10 cellular contexts compared by ENCODE assay signal in genomic region chr20:38842017-38842416, GRCh38. TPM values are rescaled to one million over a fixed set of nuclear protein-coding genes. Genes with fewer than 3 reads are reported as not detected.
DNase-seq lines count a peak whose midpoint lies in the region; ATAC-seq and TF ChIP-seq lines count a peak whose summit lies in the region.
"Had no signal": no experiment of that assay in that cellular context is flagged by ENCODE, and none has a peak within 500 bp of the region (broad histone marks: within the 10 kb centered on the region; RNA-seq: fewer than 3 reads in every experiment).

No MANE protein-coding gene starts in this region.

- no peaks in the 10 kb centered on the region for H4K20me1 ChIP-seq in smooth muscle cell (ENCODE audit: low read depth)

- intact Hi-C loops in transverse colon (cut with DNase I; ENCODE audit: low total_unique reads), result no loop called here

- no peaks in the 10 kb centered on the region for H3K79me2 ChIP-seq in smooth muscle cell (ENCODE audit: low read depth)

- no peaks in the 10 kb centered on the region for H3K27me3 Mint-ChIP-seq in activated T-cell treated with anti-CD3 and anti-CD28 coated beads, Interleukin-2, amount 50 U/mL, for 72 hours (ENCODE audit: low read depth)
- no peaks in the 10 kb centered on the region for H3K27me3 Mint-ChIP-seq in T-cell

- POLR2A ChIA-PET in T-cell (lab: Charles Lee), result interaction anchor here (0.5 to 4.6 kb wide), 12 partner anchors 7 to 110 kb away, joined by 3 to 79 read pairs (median 6); partner anchors contain the start of gene PPP1R16B (in 1 of the 2)

- WGBS in transverse colon (ENCODE audit: low coverage in 1 of 2), 2 donors, result 44 to 63% methylated on average over 1 of the region's 1 CpG
- WGBS in upper lobe of left lung, 2 donors, result 8 to 41% methylated on average over 1 of the region's 1 CpG
- WGBS in smooth muscle cell (ENCODE audit: low lambda C conversion rate), result 89% methylated on average over 1 of the region's 1 CpG

- no peak for DNase-seq in activated T-cell treated with anti-CD3 and anti-CD28 coated beads, Interleukin-2, amount 50 U/mL, for 72 hours
- no peak for DNase-seq in activated T-cell treated with anti-CD3 and anti-CD28 coated beads, Interleukin-2, amount 50 U/mL, for 1 hour
- DNase-seq in T-cell (no peak), transverse colon (no peak), DMS53 treated with DMSO at 0.1 percent for 48 hours (lab: John Stamatoyannopoulos, UW; ENCODE audit: unreplicated experiment) (no peak), upper lobe of left lung (no peak), smooth muscle cell (lab: John Stamatoyannopoulos, UW; ENCODE audit: unreplicated experiment) (no peak)
- DNase-seq: NCI-H526 had no signal

- TF ChIP-seq EP300 in transverse colon (IDR thresholded peaks at IDR 0.05; ENCODE audit: low read depth) (no peak), upper lobe of left lung (IDR thresholded peaks at IDR 0.05) (no peak)

- in situ Hi-C loops in transverse colon (cut with MboI; ENCODE audit: low pct_ligation_motif_present in 1 of 4, low pct_unique_long_range_greater_than_20kb in 1 of 4, low sequenced_read_pairs in 3 of 4), result no loop called here

- TF ChIP-seq CTCF in transverse colon (IDR thresholded peaks at IDR 0.05) (no peak), upper lobe of left lung (IDR thresholded peaks at IDR 0.05) (no peak), smooth muscle cell (IDR thresholded peaks at IDR 0.05; ENCODE audit: borderline replicate concordance, insufficient read depth, poor library complexity, severe bottlenecking) (no peak)

- H3K4me3 ChIP-seq in transverse colon, result no peak overlapping the region
- no peak overlapping the region for H3K4me3 ChIP-seq in upper lobe of left lung
- H3K4me3 ChIP-seq in smooth muscle cell, result no peak overlapping the region

- H3K27me3 ChIP-seq in transverse colon (no peaks in the 10 kb centered on the region), upper lobe of left lung (no peaks in the 10 kb centered on the region), smooth muscle cell (ENCODE audit: low read depth) (peaks cover 9% of the 10 kb centered on the region)

- peaks cover 11 to 33% of the 10 kb centered on the region in 2 donors for H3K36me3 Mint-ChIP-seq in activated T-cell treated with anti-CD3 and anti-CD28 coated beads, Interleukin-2, amount 50 U/mL, for 72 hours (ENCODE audit: insufficient read depth in 2 of 2)
- peaks cover 50% of the 10 kb centered on the region for H3K36me3 Mint-ChIP-seq in T-cell

- H3K27ac ChIP-seq in transverse colon (peak overlapping the region; percentile 4 to 63 (median 46)), upper lobe of left lung (peak overlapping the region in 1 of 4 donors; percentile 20), smooth muscle cell (ENCODE audit: low read depth) (no peak overlapping the region)

- TF ChIP-seq POLR2A in transverse colon (IDR thresholded peaks at IDR 0.05), result no peak
- TF ChIP-seq POLR2A in upper lobe of left lung (IDR thresholded peaks at IDR 0.05), result no peak

- peaks cover 0 to 1% of the 10 kb centered on the region in 2 donors for H3K9me3 Mint-ChIP-seq in activated T-cell treated with anti-CD3 and anti-CD28 coated beads, Interleukin-2, amount 50 U/mL, for 72 hours
- H3K9me3 Mint-ChIP-seq in T-cell, result no peaks in the 10 kb centered on the region

- no peak overlapping the region for H3K9ac ChIP-seq in smooth muscle cell (ENCODE audit: low read depth)

- peaks cover 92% of the 10 kb centered on the region for H3K4me1 Mint-ChIP-seq in activated T-cell treated with anti-CD3 and anti-CD28 coated beads, Interleukin-2, amount 50 U/mL, for 72 hours (ENCODE audit: low read depth)
- H3K4me1 Mint-ChIP-seq in T-cell, result peaks cover 69 to 82% (median 77%) of the 10 kb centered on the region in 3 donors

- no peak overlapping the region for H3K4me2 ChIP-seq in smooth muscle cell

- no peak overlapping the region for H2AFZ ChIP-seq in smooth muscle cell (ENCODE audit: low read depth)

- ATAC-seq in activated T-cell treated with anti-CD3 and anti-CD28 coated beads, Interleukin-2, amount 50 U/mL, for 72 hours (replicated peaks in 1 of 2), result peak; percentile 23 to 27
- ATAC-seq in HG02884 (IDR thresholded peaks at IDR 0.05; ENCODE audit: unreplicated experiment), result peak; percentile 36
- ATAC-seq in T-cell (replicated peaks in 1 of 4), result peak in 2 of 4 experiments; percentile 30 to 44
- no peak for ATAC-seq in upper lobe of left lung (ENCODE audit: low FRiP score in 2 of 2)

- CTCF ChIA-PET in T-cell (lab: Charles Lee), result interaction anchor here (0.6 to 4.6 kb wide), 9 partner anchors 15 to 370 kb away, joined by 3 to 41 read pairs (median 5); partner anchors contain the start of genes PPP1R16B (in 1 of the 2) and RALGAPB (in 1 of the 2)

- no peaks in the 10 kb centered on the region for H3K4me1 ChIP-seq in transverse colon
- H3K4me1 ChIP-seq in upper lobe of left lung, result peaks cover 0 to 10% (median 0%) of the 10 kb centered on the region in 4 donors
- H3K4me1 ChIP-seq in smooth muscle cell (ENCODE audit: low read depth), result no peaks in the 10 kb centered on the region

- H3K4me3 Mint-ChIP-seq in activated T-cell treated with anti-CD3 and anti-CD28 coated beads, Interleukin-2, amount 50 U/mL, for 72 hours, result peak overlapping the region; percentile 73 to 75
- H3K4me3 Mint-ChIP-seq in T-cell, result peak overlapping the region; percentile 15 to 59 (median 56)

- H3K9me3 ChIP-seq in transverse colon, result no peaks in the 10 kb centered on the region
- H3K9me3 ChIP-seq in upper lobe of left lung, result no peaks in the 10 kb centered on the region
- H3K9me3 ChIP-seq in smooth muscle cell (replicated peaks; ENCODE audit: low read depth), result no peaks in the 10 kb centered on the region

- H3F3A ChIP-seq in smooth muscle cell (ENCODE audit: low read depth), result no peaks in the 10 kb centered on the region

- peak overlapping the region; percentile 95 for H3K27ac Mint-ChIP-seq in activated T-cell treated with anti-CD3 and anti-CD28 coated beads, Interleukin-2, amount 50 U/mL, for 72 hours
- peak overlapping the region; percentile 92 to 96 for H3K27ac Mint-ChIP-seq in T-cell

- H3K36me3 ChIP-seq in transverse colon, result no peaks in the 10 kb centered on the region
- no peaks in the 10 kb centered on the region for H3K36me3 ChIP-seq in upper lobe of left lung
- no peaks in the 10 kb centered on the region for H3K36me3 ChIP-seq in smooth muscle cell (ENCODE audit: low read depth)

RNA-seq across cellular contexts. Expression of gene PPP1R16B, which starts 36.5 kb away (rescaled TPM):
- 100 to 1,000 TPM; 143 to 184 TPM for total RNA-seq in activated T-cell treated with anti-CD3 and anti-CD28 coated beads, Interleukin-2, amount 50 U/mL, for 72 hours
- total RNA-seq in T-cell (10 to 100 TPM; 32.0 to 58.5 (median 50.2) TPM), transverse colon (10 to 100 TPM in 2 of 4 donors, 1 to 10 TPM in 2; 1.8 to 11.1 (median 7.0) TPM), upper lobe of left lung (10 to 100 TPM in 2 of 6 donors, 1 to 10 TPM in 4; 7.4 to 16.8 (median 8.8) TPM), smooth muscle cell (not detected in 2 replicates)
- not detected in 2 replicates for polyA plus RNA-seq in smooth muscle cell
- polyA plus RNA-seq: AG04450 had no signal

Comparison
In these comparisons a context has a peak if more than half of its experiments do, and no peak if none do; other contexts are left out.
1. ATAC-seq: peak in activated T-cell treated with anti-CD3 and anti-CD28 coated beads, Interleukin-2, amount 50 U/mL, for 72 hours (2 of 2) and HG02884 (single experiment); none in upper lobe of left lung (0 of 2).